ENCODE assay signal across 15 cellular contexts in genomic region chr16:84780977-84781376, GRCh38. TPM values are rescaled to one million over a fixed set of nuclear protein-coding genes. Genes with fewer than 3 reads are reported as not detected.
DNase-seq lines count a peak whose midpoint lies in the region; ATAC-seq and TF ChIP-seq lines count a peak whose summit lies in the region.
"Had no signal": no experiment of that assay in that cellular context is flagged by ENCODE, and none has a peak within 500 bp of the region (broad histone marks: within the 10 kb centered on the region; RNA-seq: fewer than 3 reads in every experiment).

No MANE protein-coding gene starts in this region.

- no peaks in the 10 kb centered on the region for H3K9me3 ChIP-seq in CD8-positive, alpha-beta T cell (ENCODE audit: low read length)

- H3K4me1 ChIP-seq in CD8-positive, alpha-beta T cell (ENCODE audit: insufficient read depth, low read length): no peaks in the 10 kb centered on the region

- H3K27me3 Mint-ChIP-seq in CD8-positive, alpha-beta T cell (ENCODE audit: low read depth): no peaks in the 10 kb centered on the region
- H3K27me3 Mint-ChIP-seq in stimulated activated naive B cell treated with anti-CD40 and anti-IgM and Interleukin-4, amounts not matched to agents 10 μg/mL and 1 μg/mL and 100 μg/mL, for 72 hours: no peaks in the 10 kb centered on the region
- H3K27me3 Mint-ChIP-seq in T-helper 2 cell treated with Interferon-gamma antibody and Interleukin-4, amounts not matched to agents 5 μg/mL and 100 μg/mL, for 36 hours (ENCODE audit: low read depth): no peaks in the 10 kb centered on the region
- H3K27me3 Mint-ChIP-seq: CD4-positive, alpha-beta T cell had no signal

- no peak overlapping the region for H3K4me3 Mint-ChIP-seq in CD8-positive, alpha-beta T cell
- no peak overlapping the region for H3K4me3 Mint-ChIP-seq in stimulated activated naive B cell treated with anti-CD40 and anti-IgM and Interleukin-4, amounts not matched to agents 10 μg/mL and 1 μg/mL and 100 μg/mL, for 72 hours
- no peak overlapping the region for H3K4me3 Mint-ChIP-seq in T-helper 2 cell treated with Interferon-gamma antibody and Interleukin-4, amounts not matched to agents 5 μg/mL and 100 μg/mL, for 36 hours
- H3K4me3 Mint-ChIP-seq: CD4-positive, alpha-beta T cell; H9 had no signal

- intact Hi-C loops in CD8-positive, alpha-beta T cell (cut with DNase I, micrococcal nuclease): no loop called here

- ATAC-seq in CD8-positive, alpha-beta T cell: no peak
- ATAC-seq in stimulated activated naive B cell treated with anti-CD40 and anti-IgM and Interleukin-4, amounts not matched to agents 10 μg/mL and 1 μg/mL and 100 μg/mL, for 72 hours (replicated peaks): no peak
- no peak for ATAC-seq in GM21360 (IDR thresholded peaks at IDR 0.05; ENCODE audit: unreplicated experiment)

- H3K36me3 Mint-ChIP-seq in CD8-positive, alpha-beta T cell: peaks cover 52% of the 10 kb centered on the region
- H3K36me3 Mint-ChIP-seq in stimulated activated naive B cell treated with anti-CD40 and anti-IgM and Interleukin-4, amounts not matched to agents 10 μg/mL and 1 μg/mL and 100 μg/mL, for 72 hours: peaks cover 36 to 56% of the 10 kb centered on the region in 2 donors
- H3K36me3 Mint-ChIP-seq in T-helper 2 cell treated with Interferon-gamma antibody and Interleukin-4, amounts not matched to agents 5 μg/mL and 100 μg/mL, for 36 hours (ENCODE audit: low read depth): peaks cover 26% of the 10 kb centered on the region

- H3K27ac Mint-ChIP-seq in CD8-positive, alpha-beta T cell: peak overlapping the region; percentile 60
- peak overlapping the region; percentile 47 for H3K27ac Mint-ChIP-seq in stimulated activated naive B cell treated with anti-CD40 and anti-IgM and Interleukin-4, amounts not matched to agents 10 μg/mL and 1 μg/mL and 100 μg/mL, for 72 hours
- H3K27ac Mint-ChIP-seq in T-helper 2 cell treated with Interferon-gamma antibody and Interleukin-4, amounts not matched to agents 5 μg/mL and 100 μg/mL, for 36 hours: no peak overlapping the region
- H3K27ac Mint-ChIP-seq: CD4-positive, alpha-beta T cell had no signal

- no peaks in the 10 kb centered on the region for H3K27me3 ChIP-seq in CD8-positive, alpha-beta T cell (ENCODE audit: insufficient read depth, low read length)

- no peak overlapping the region for H3K4me3 ChIP-seq in CD8-positive, alpha-beta T cell (ENCODE audit: low read depth, low read length)
- H3K4me3 ChIP-seq in fibroblast of mammary gland (ENCODE audit: control insufficient read depth, low read depth, low read length): no peak overlapping the region

- CTCF ChIA-PET in CD8-positive, alpha-beta T cell (lab: Charles Lee): no interaction called here
- CTCF ChIA-PET in RWPE1 (lab: Yijun Ruan, JAX): no interaction called here

- no peak for DNase-seq in CD8-positive, alpha-beta T cell
- DNase-seq in RWPE1 (ENCODE audit: low spot score) (no peak), fibroblast of mammary gland (ENCODE audit: low read depth) (peak; percentile 27), putamen (ENCODE audit: low spot score) (no peak)
- DNase-seq in stimulated activated naive B cell treated with anti-CD40 and anti-IgM and Interleukin-4, amounts not matched to agents 10 μg/mL and 1 μg/mL and 100 μg/mL, for 72 hours: no peak
- DNase-seq in T-helper 2 cell treated with Interferon-gamma antibody and Interleukin-4, amounts not matched to agents 5 μg/mL and 100 μg/mL, for 36 hours (ENCODE audit: low spot score): no peak
- DNase-seq: Calu3; CD4-positive, alpha-beta T cell; H9; NCI-H1417; NCI-H1930; NCI-H446; NCI-H69; SIG-M5 had no signal

- H3K4me1 Mint-ChIP-seq in CD8-positive, alpha-beta T cell (ENCODE audit: low read depth): no peaks in the 10 kb centered on the region
- H3K4me1 Mint-ChIP-seq in stimulated activated naive B cell treated with anti-CD40 and anti-IgM and Interleukin-4, amounts not matched to agents 10 μg/mL and 1 μg/mL and 100 μg/mL, for 72 hours: no peaks in the 10 kb centered on the region
- H3K4me1 Mint-ChIP-seq in T-helper 2 cell treated with Interferon-gamma antibody and Interleukin-4, amounts not matched to agents 5 μg/mL and 100 μg/mL, for 36 hours (ENCODE audit: low read depth): no peaks in the 10 kb centered on the region
- H3K4me1 Mint-ChIP-seq: H9 had no signal

- H3K9me3 Mint-ChIP-seq in CD8-positive, alpha-beta T cell: no peaks in the 10 kb centered on the region
- peaks cover 4 to 5% of the 10 kb centered on the region in 2 donors for H3K9me3 Mint-ChIP-seq in stimulated activated naive B cell treated with anti-CD40 and anti-IgM and Interleukin-4, amounts not matched to agents 10 μg/mL and 1 μg/mL and 100 μg/mL, for 72 hours
- no peaks in the 10 kb centered on the region for H3K9me3 Mint-ChIP-seq in T-helper 2 cell treated with Interferon-gamma antibody and Interleukin-4, amounts not matched to agents 5 μg/mL and 100 μg/mL, for 36 hours
- H3K9me3 Mint-ChIP-seq: CD4-positive, alpha-beta T cell; H9 had no signal

- TF ChIP-seq CTCF in CD8-positive, alpha-beta T cell (IDR thresholded peaks at IDR 0.05): no peak
- no peak for TF ChIP-seq CTCF in RWPE1 (conservative IDR thresholded peaks at IDR 0.05; ENCODE audit: low read depth)
- TF ChIP-seq CTCF in fibroblast of mammary gland (conservative IDR thresholded peaks at IDR 0.05; ENCODE audit: control insufficient read depth, insufficient read depth, low read depth, low read length): no peak

- H3K27ac ChIP-seq in CD8-positive, alpha-beta T cell (ENCODE audit: low read depth, low read length): no peak overlapping the region
- H3K27ac ChIP-seq in RWPE1: peak overlapping the region; percentile 3; the same call in 1 of the 2 replicates

- POLR2A ChIA-PET in CD8-positive, alpha-beta T cell (lab: Charles Lee): interaction anchor here (0.6 kb wide), 1 partner anchor 37 kb away, joined by 3 read pairs; no protein-coding TSS in a partner anchor
- POLR2A ChIA-PET in RWPE1 (lab: Yijun Ruan, JAX; ENCODE audit: low non-redundant PET): no interaction called here

- peaks cover 22% of the 10 kb centered on the region for H3K36me3 ChIP-seq in CD8-positive, alpha-beta T cell (ENCODE audit: insufficient read depth, low read length)

RNA-seq across cellular contexts. Expression of gene CRISPLD2, which starts 38.8 kb away (rescaled TPM):
- 1 to 10 TPM in 1 of 2 experiments, under 1 TPM in 1; 1.00 to 1.7 TPM for total RNA-seq in CD8-positive, alpha-beta T cell
